Comparison of ENCODE assay signal across 26 cellular contexts in genomic region chr11:22728600-22729394, GRCh38.
DNase-seq lines count a peak whose midpoint lies in the region; ATAC-seq and TF ChIP-seq lines count a peak whose summit lies in the region.
"Had no signal": no experiment of that assay in that cellular context is flagged by ENCODE, and none has a peak within 500 bp of the region (broad histone marks: within the 10 kb centered on the region; RNA-seq: fewer than 3 reads in every experiment).

No MANE protein-coding gene starts in this region.

- H3K4me1 Mint-ChIP-seq in glutamatergic neuron (ENCODE audit: low read depth, unreplicated experiment), result peaks cover 34% of the 10 kb centered on the region

- no peak overlapping the region for H3K9ac ChIP-seq in smooth muscle cell (ENCODE audit: low read depth)
- H3K9ac ChIP-seq: BLaER1 had no signal

- 73% methylated on average over 3 of the region's 3 CpGs for whole genome bisulfite sequencing in smooth muscle cell (ENCODE audit: low lambda C conversion rate)

- DNase-seq in NOMO-1 treated with DMSO at 0.1 percent for 48 hours (lab: John Stamatoyannopoulos, UW; ENCODE audit: unreplicated experiment), result peak; percentile 55
- DNase-seq in NOMO-1 treated with dmso at 0.1 percent for 144 hours (lab: John Stamatoyannopoulos, UW; ENCODE audit: unreplicated experiment), result no peak
- peak; percentile 14 to 21 for DNase-seq in SHP77 (lab: John Stamatoyannopoulos, UW)
- DNase-seq in glutamatergic neuron, result no peak
- no peak for DNase-seq in smooth muscle cell (lab: John Stamatoyannopoulos, UW; ENCODE audit: unreplicated experiment)
- no peak for DNase-seq in T-helper 9 cell
- DNase-seq: ACHN; activated CD4-positive, alpha-beta memory T cell treated with anti-CD3 and anti-CD28 coated beads for 36 hours; COR-L47; IMR-90; NCI-H1436; NCI-H2227 treated with DMSO at 0.1 percent for 48 hours; NCI-H82; PC-3; small intestine; stimulated activated CD4-positive, alpha-beta T cell treated with anti-CD3 and anti-CD28 coated beads, Interleukin-2, amount 100 ng/mL, for 24 hours; SW 1271 had no signal

- no peak overlapping the region for H3K27ac ChIP-seq in smooth muscle cell (ENCODE audit: low read depth)
- H3K27ac ChIP-seq: ascending aorta, BLaER1, HL-60, neutrophil had no signal

- peak overlapping the region; percentile 72 for H3K4me3 Mint-ChIP-seq in glutamatergic neuron (ENCODE audit: unreplicated experiment)
- H3K4me3 Mint-ChIP-seq: activated CD4-positive, alpha-beta memory T cell treated with anti-CD3 and anti-CD28 coated beads for 36 hours; activated naive CD8-positive, alpha-beta T cell had no signal

- no peaks in the 10 kb centered on the region for H3K36me3 Mint-ChIP-seq in glutamatergic neuron (ENCODE audit: unreplicated experiment)
- H3K36me3 Mint-ChIP-seq: activated CD4-positive, alpha-beta memory T cell treated with anti-CD3 and anti-CD28 coated beads for 36 hours; activated naive CD8-positive, alpha-beta T cell had no signal

- H3K4me3 ChIP-seq in smooth muscle cell, result no peak overlapping the region
- H3K4me3 ChIP-seq: ascending aorta, BLaER1, HAP-1 had no signal

- H3K9me3 Mint-ChIP-seq in glutamatergic neuron (ENCODE audit: unreplicated experiment), result peaks cover 2% of the 10 kb centered on the region
- H3K9me3 Mint-ChIP-seq: activated CD4-positive, alpha-beta memory T cell treated with anti-CD3 and anti-CD28 coated beads for 36 hours had no signal

- H4K20me1 ChIP-seq in smooth muscle cell (ENCODE audit: low read depth), result no peaks in the 10 kb centered on the region
- H4K20me1 ChIP-seq: BLaER1 had no signal

- no peak for ATAC-seq in activated CD4-positive, CD25-positive, alpha-beta regulatory T cell treated with anti-CD3 and anti-CD28 coated beads, Interleukin-2, amount 50 U/mL, for 24 hours
- no peak for ATAC-seq in HG03457 (IDR thresholded peaks at IDR 0.05; ENCODE audit: unreplicated experiment)
- ATAC-seq: PC-3, Right ventricle myocardium inferior had no signal

- H3F3A ChIP-seq in smooth muscle cell (ENCODE audit: low read depth), result no peaks in the 10 kb centered on the region

- TF ChIP-seq CTCF in glutamatergic neuron (IDR thresholded peaks at IDR 0.05; ENCODE audit: partially characterized antibody, unreplicated experiment) (no peak), smooth muscle cell (IDR thresholded peaks at IDR 0.05; ENCODE audit: borderline replicate concordance, insufficient read depth, poor library complexity, severe bottlenecking) (no peak)

- no peak overlapping the region for H3K4me2 ChIP-seq in smooth muscle cell
- H3K4me2 ChIP-seq: BLaER1 had no signal

- no peaks in the 10 kb centered on the region for H3K36me3 ChIP-seq in smooth muscle cell (ENCODE audit: low read depth)
- H3K36me3 ChIP-seq: ascending aorta, BLaER1, HAP-1, neutrophil had no signal

- no peaks in the 10 kb centered on the region for H3K79me2 ChIP-seq in smooth muscle cell (ENCODE audit: low read depth)

- no peaks in the 10 kb centered on the region for H3K27me3 ChIP-seq in smooth muscle cell (ENCODE audit: low read depth)
- H3K27me3 ChIP-seq: ascending aorta, BLaER1 had no signal

- H3K27me3 Mint-ChIP-seq in glutamatergic neuron (ENCODE audit: unreplicated experiment), result peaks cover 2% of the 10 kb centered on the region
- H3K27me3 Mint-ChIP-seq: activated CD4-positive, alpha-beta memory T cell treated with anti-CD3 and anti-CD28 coated beads for 36 hours; activated naive CD8-positive, alpha-beta T cell had no signal

- no peak overlapping the region for H2AFZ ChIP-seq in smooth muscle cell (ENCODE audit: low read depth)

- peak overlapping the region; percentile 96 for H3K27ac Mint-ChIP-seq in glutamatergic neuron (ENCODE audit: unreplicated experiment)
- H3K27ac Mint-ChIP-seq: activated CD4-positive, alpha-beta memory T cell treated with anti-CD3 and anti-CD28 coated beads for 36 hours; activated naive CD8-positive, alpha-beta T cell had no signal

- no peaks in the 10 kb centered on the region for H3K9me3 ChIP-seq in smooth muscle cell (replicated peaks; ENCODE audit: low read depth)
- H3K9me3 ChIP-seq: ascending aorta, BLaER1, HAP-1, neutrophil had no signal

- H3K4me1 ChIP-seq in smooth muscle cell (ENCODE audit: low read depth), result no peaks in the 10 kb centered on the region
- H3K4me1 ChIP-seq: ascending aorta, BLaER1, HAP-1 had no signal

Comparison
In these comparisons a context has a peak if more than half of its experiments do, and no peak if none do; other contexts are left out.
1. DNase-seq: peak in NOMO-1 treated with DMSO at 0.1 percent for 48 hours (single experiment) and SHP77 (2 of 2); none in NOMO-1 treated with dmso at 0.1 percent for 144 hours (single experiment), glutamatergic neuron (single experiment), smooth muscle cell (single experiment) and T-helper 9 cell (single experiment).